7 cellular contexts compared by ENCODE assay signal in the genomic region with DNA sequence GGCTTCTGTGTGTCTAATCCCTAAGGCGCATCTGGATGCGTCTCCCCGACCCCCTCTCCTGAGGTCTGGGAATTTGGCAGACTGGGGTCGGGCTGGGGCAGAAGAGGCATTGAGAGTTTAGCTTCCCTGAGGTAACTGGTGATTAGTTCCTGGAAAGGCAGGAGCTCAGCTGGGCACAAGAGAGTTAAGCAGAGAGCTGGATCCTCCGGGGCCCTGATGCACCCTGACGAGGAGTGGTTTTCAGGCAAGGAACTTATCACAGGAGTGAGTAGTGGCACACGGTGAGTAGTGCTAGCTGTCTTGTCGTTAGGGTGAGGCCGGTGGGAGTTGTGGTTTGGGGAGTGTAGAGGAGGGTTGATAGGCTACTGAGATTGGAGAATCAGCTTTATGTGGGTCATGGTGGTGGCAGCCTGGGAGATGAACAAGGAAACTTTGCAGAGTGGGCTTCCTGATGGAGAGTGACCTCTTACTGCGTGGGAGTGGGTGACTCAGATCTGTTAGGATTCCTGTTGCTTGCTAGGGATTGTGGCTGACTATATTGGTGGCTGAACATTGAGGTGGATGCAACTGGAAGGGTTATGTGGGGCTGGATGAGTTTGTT. TPM values are rescaled to one million over a fixed set of nuclear protein-coding genes. Genes with fewer than 3 reads are reported as not detected.
DNase-seq lines count a peak whose midpoint lies in the region; ATAC-seq and TF ChIP-seq lines count a peak whose summit lies in the region.

No MANE protein-coding gene starts in this region.

- peak overlapping the region; percentile 92 for H3K27ac Mint-ChIP-seq in chondrocyte (ENCODE audit: unreplicated experiment)

- ATAC-seq in HG03159 (IDR thresholded peaks at IDR 0.05; ENCODE audit: unreplicated experiment): peak; percentile 10
- ATAC-seq in left colon: peak; percentile 46
- no peak for ATAC-seq in GM21786 (IDR thresholded peaks at IDR 0.05; ENCODE audit: unreplicated experiment)

- TF ChIP-seq CTCF in GM12865 (IDR thresholded peaks at IDR 0.05; ENCODE audit: insufficient read depth, low read depth, low read length, missing control alignments): no peak
- no peak for TF ChIP-seq CTCF in chondrocyte (IDR thresholded peaks at IDR 0.05)

- H3K36me3 Mint-ChIP-seq in chondrocyte (ENCODE audit: low read depth): peaks cover 2% of the 10 kb centered on the region

- H3K4me1 Mint-ChIP-seq in chondrocyte (ENCODE audit: low read depth): peaks cover 34% of the 10 kb centered on the region

- peak overlapping the region; percentile 99 for H3K4me3 ChIP-seq in GM12865 (ENCODE audit: low read depth, low read length)

- no peaks in the 10 kb centered on the region for H3K9me3 Mint-ChIP-seq in chondrocyte (ENCODE audit: low read depth)

- peak overlapping the region; percentile 79 for H3K4me3 Mint-ChIP-seq in chondrocyte (ENCODE audit: unreplicated experiment)

- DNase-seq in GM12865 (ENCODE audit: low read depth) (peak; percentile 28), T-helper 9 cell (peak; percentile 13), chondrocyte (ENCODE audit: low spot score) (no peak), left colon (peak; percentile 21 to 23)
- DNase-seq in stimulated activated CD4-positive, alpha-beta T cell treated with anti-CD3 and anti-CD28 coated beads, Interleukin-2, amount 100 ng/mL, for 48 hours: peak; percentile 37 to 47

- intact Hi-C loops in left colon (cut with DNase I, micrococcal nuclease): no loop called here

- H3K27me3 Mint-ChIP-seq in chondrocyte (ENCODE audit: low read depth): no peaks in the 10 kb centered on the region

RNA-seq across cellular contexts. Expression of a gene that starts 0.9 kb away (rescaled TPM):
- total RNA-seq in chondrocyte (19.3 to 26.9 TPM (median 20.4 TPM) in 3 replicates), left colon (10 to 100 TPM; 13.9 to 16.9 TPM)

RNA-seq across cellular contexts. Expression of a gene that starts 39.6 kb away (rescaled TPM):
- total RNA-seq in chondrocyte (13.8 to 17.6 TPM (median 13.8 TPM) in 3 replicates), left colon (10 to 100 TPM; 16.0 to 22.6 TPM)
